ENCODE assay signal across 1 cellular context in the genomic region with DNA sequence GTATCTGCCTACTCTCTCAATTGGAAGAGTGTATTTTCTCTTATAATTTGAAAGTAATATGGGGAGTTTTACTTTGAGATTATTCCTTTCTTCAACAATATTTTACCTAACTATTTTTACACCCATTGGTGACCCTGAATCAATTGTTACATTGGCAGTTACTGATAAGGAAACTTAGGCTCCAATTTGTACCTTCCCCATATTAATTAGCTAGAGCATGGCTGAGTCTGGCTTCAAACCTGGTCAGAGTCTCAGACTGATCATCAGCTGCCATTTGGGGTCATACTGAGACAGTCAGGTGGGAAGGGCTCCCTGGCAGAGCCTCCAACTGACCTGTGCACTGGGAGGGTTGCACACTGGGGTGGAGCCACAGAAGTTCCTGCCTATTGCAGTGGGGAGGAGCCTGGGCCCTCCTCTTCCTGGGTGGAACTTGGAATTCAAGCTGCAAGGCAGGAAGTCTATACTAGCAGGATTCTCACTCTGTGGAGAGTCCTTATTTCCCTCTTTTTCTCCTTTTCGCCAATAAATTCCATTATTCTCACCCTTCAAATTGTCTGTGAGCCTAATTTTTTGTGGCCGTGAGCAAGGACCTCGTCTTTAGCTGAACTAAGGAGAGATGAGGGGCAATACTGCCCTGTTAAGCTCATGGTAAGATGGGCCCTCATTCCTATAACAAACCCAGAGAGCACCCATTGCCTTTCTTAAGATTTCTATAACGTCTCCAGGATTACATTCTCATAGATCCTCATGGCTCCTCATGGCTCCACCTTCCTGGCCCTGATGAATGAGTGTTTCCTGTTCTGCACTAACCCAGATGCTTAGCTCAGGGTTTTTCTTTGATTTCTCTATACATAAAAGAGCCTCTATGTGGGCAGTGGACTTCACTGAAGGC.
A peak's percentile ranks its signal among the peaks of the same experiment; 100 is the strongest.
TF ChIP-seq lines count a peak whose summit lies in the region.

No MANE protein-coding gene starts in this region.

TF ChIP-seq in K562, 482 proteins besides CTCF, POLR2A, EP300 and RAD21 (continued from another document):
- TF ChIP-seq ZBTB40 (IDR thresholded peaks at IDR 0.05), result peak; percentile 76
- TF ChIP-seq ZBTB40 (CRISPR knock-in tag; IDR thresholded peaks at IDR 0.05), result no peak
- no peak for TF ChIP-seq GATA2 (CRISPR knock-in tag; IDR thresholded peaks at IDR 0.05)
- TF ChIP-seq, protein P1, sequence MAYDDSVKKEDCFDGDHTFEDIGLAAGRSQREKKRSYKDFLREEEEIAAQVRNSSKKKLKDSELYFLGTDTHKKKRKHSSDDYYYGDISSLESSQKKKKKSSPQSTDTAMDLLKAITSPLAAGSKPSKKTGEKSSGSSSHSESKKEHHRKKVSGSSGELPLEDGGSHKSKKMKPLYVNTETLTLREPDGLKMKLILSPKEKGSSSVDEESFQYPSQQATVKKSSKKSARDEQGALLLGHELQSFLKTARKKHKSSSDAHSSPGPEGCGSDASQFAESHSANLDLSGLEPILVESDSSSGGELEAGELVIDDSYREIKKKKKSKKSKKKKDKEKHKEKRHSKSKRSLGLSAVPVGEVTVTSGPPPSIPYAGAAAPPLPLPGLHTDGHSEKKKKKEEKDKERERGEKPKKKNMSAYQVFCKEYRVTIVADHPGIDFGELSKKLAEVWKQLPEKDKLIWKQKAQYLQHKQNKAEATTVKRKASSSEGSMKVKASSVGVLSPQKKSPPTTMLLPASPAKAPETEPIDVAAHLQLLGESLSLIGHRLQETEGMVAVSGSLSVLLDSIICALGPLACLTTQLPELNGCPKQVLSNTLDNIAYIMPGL (CRISPR knock-in tag; IDR thresholded peaks at IDR 0.05), result 0 out of 2 replicates have a peak, but pooled peaks have one; percentile 14
- no peak for TF ChIP-seq ZNF324 (CRISPR knock-in tag; IDR thresholded peaks at IDR 0.05)
- TF ChIP-seq, protein P2, sequence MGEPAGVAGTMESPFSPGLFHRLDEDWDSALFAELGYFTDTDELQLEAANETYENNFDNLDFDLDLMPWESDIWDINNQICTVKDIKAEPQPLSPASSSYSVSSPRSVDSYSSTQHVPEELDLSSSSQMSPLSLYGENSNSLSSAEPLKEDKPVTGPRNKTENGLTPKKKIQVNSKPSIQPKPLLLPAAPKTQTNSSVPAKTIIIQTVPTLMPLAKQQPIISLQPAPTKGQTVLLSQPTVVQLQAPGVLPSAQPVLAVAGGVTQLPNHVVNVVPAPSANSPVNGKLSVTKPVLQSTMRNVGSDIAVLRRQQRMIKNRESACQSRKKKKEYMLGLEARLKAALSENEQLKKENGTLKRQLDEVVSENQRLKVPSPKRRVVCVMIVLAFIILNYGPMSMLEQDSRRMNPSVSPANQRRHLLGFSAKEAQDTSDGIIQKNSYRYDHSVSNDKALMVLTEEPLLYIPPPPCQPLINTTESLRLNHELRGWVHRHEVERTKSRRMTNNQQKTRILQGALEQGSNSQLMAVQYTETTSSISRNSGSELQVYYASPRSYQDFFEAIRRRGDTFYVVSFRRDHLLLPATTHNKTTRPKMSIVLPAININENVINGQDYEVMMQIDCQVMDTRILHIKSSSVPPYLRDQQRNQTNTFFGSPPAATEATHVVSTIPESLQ (CRISPR knock-in tag; IDR thresholded peaks at IDR 0.05), result peak; percentile 82; the same call in 1 of the 2 replicates
- TF ChIP-seq CBFB (CRISPR knock-in tag; IDR thresholded peaks at IDR 0.05), result no peak
- TF ChIP-seq, protein P3, sequence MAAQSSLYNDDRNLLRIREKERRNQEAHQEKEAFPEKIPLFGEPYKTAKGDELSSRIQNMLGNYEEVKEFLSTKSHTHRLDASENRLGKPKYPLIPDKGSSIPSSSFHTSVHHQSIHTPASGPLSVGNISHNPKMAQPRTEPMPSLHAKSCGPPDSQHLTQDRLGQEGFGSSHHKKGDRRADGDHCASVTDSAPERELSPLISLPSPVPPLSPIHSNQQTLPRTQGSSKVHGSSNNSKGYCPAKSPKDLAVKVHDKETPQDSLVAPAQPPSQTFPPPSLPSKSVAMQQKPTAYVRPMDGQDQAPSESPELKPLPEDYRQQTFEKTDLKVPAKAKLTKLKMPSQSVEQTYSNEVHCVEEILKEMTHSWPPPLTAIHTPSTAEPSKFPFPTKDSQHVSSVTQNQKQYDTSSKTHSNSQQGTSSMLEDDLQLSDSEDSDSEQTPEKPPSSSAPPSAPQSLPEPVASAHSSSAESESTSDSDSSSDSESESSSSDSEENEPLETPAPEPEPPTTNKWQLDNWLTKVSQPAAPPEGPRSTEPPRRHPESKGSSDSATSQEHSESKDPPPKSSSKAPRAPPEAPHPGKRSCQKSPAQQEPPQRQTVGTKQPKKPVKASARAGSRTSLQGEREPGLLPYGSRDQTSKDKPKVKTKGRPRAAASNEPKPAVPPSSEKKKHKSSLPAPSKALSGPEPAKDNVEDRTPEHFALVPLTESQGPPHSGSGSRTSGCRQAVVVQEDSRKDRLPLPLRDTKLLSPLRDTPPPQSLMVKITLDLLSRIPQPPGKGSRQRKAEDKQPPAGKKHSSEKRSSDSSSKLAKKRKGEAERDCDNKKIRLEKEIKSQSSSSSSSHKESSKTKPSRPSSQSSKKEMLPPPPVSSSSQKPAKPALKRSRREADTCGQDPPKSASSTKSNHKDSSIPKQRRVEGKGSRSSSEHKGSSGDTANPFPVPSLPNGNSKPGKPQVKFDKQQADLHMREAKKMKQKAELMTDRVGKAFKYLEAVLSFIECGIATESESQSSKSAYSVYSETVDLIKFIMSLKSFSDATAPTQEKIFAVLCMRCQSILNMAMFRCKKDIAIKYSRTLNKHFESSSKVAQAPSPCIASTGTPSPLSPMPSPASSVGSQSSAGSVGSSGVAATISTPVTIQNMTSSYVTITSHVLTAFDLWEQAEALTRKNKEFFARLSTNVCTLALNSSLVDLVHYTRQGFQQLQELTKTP (IDR thresholded peaks at IDR 0.05; ENCODE audit: low read depth in 1 of 2, partially characterized antibody in 2 of 2), result peak; percentile 80 to 92
- peak; percentile 78 for TF ChIP-seq L3MBTL2 (IDR thresholded peaks at IDR 0.05)
- 0 out of 2 replicates have a peak, but pooled peaks have one; percentile 2 for TF ChIP-seq NFIC (IDR thresholded peaks at IDR 0.05)
- TF ChIP-seq ZNF830 (CRISPR knock-in tag; IDR thresholded peaks at IDR 0.05), result 0 out of 2 replicates have a peak, but pooled peaks have one; percentile 43
- TF ChIP-seq, protein P4, sequence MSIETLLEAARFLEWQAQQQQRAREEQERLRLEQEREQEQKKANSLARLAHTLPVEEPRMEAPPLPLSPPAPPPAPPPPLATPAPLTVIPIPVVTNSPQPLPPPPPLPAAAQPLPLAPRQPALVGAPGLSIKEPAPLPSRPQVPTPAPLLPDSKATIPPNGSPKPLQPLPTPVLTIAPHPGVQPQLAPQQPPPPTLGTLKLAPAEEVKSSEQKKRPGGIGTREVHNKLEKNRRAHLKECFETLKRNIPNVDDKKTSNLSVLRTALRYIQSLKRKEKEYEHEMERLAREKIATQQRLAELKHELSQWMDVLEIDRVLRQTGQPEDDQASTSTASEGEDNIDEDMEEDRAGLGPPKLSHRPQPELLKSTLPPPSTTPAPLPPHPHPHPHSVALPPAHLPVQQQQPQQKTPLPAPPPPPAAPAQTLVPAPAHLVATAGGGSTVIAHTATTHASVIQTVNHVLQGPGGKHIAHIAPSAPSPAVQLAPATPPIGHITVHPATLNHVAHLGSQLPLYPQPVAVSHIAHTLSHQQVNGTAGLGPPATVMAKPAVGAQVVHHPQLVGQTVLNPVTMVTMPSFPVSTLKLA (conservative IDR thresholded peaks at IDR 0.05), result peak in 1 of 2 experiments; percentile 25; a peak in 3 of 4 replicates
- 0 out of 2 replicates have a peak, but pooled peaks have one; percentile 65 for TF ChIP-seq MEF2D (tag; conservative IDR thresholded peaks at IDR 0.05; ENCODE audit: low read depth)
- TF ChIP-seq C11orf30 (IDR thresholded peaks at IDR 0.05; ENCODE audit: low read depth), result peak; percentile 30; the same call in 1 of the 2 replicates
- TF ChIP-seq HIVEP1 (CRISPR knock-in tag; IDR thresholded peaks at IDR 0.05), result 0 out of 2 replicates have a peak, but pooled peaks have one; percentile 70
- peak in 1 of 2 experiments; percentile 71; a peak in 2 of 4 replicates for TF ChIP-seq RCOR1 (IDR thresholded peaks at IDR 0.05; ENCODE audit: borderline replicate concordance in 1 of 2, low read depth in 2 of 2, low read length in 2 of 2)
- TF ChIP-seq CBX1 (IDR thresholded peaks at IDR 0.05; ENCODE audit: low read depth), result peak; percentile 76; the same call in 1 of the 2 replicates
- 0 out of 2 replicates have a peak, but pooled peaks have one; percentile 66 for TF ChIP-seq ZFPM2 (CRISPR knock-in tag; IDR thresholded peaks at IDR 0.05)
- TF ChIP-seq ATF4 (CRISPR knock-in tag; IDR thresholded peaks at IDR 0.05), result 0 out of 2 replicates have a peak, but pooled peaks have one; percentile 33
- 0 out of 2 replicates have a peak, but pooled peaks have one; percentile 6 for TF ChIP-seq CXXC5 (CRISPR knock-in tag; IDR thresholded peaks at IDR 0.05)
- peak; percentile 85 for TF ChIP-seq ZNF197 (CRISPR knock-in tag; IDR thresholded peaks at IDR 0.05; ENCODE audit: low read depth)
- 0 out of 2 replicates have a peak, but pooled peaks have one; percentile 28 for TF ChIP-seq FOXM1 (IDR thresholded peaks at IDR 0.05; ENCODE audit: low read depth)
- TF ChIP-seq FOXM1 (CRISPR knock-in tag; IDR thresholded peaks at IDR 0.05; ENCODE audit: low read depth), result no peak
